In the genomic region with DNA sequence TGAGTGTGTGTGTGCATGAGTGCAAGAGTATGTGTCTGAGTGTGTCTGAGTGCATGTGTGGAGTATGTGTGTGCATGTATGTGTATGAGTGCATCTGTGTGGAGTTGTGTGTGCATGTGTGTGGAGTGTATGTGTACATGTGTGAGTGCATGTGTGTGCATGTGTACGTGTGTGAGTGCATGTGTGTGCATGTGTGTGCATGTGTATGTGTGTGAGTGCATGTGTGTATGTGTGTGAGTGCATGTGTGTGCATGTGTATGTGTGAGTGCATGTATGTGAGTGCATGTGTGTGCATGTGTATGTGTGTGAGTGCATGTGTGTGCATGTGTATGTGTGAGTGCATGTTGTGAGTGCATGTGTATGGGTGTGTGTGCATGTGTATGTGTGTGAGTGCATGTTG, we compare ENCODE assay signal across 31 cellular contexts. TPM values are rescaled to one million over a fixed set of nuclear protein-coding genes. Genes with fewer than 3 reads are reported as not detected.
"Had no signal": no experiment of that assay in that cellular context is flagged by ENCODE, and none has a peak within 500 bp of the region (broad histone marks: within the 10 kb centered on the region; RNA-seq: fewer than 3 reads in every experiment).

No MANE protein-coding gene starts in this region.

- H3K4me1 ChIP-seq: stomach, testis, thyroid gland, vagina had no signal

- FAIRE-seq: islet of Langerhans, kidney had no signal

- H3K27ac ChIP-seq: left lung, lower lobe of right lung, ovary, right atrium auricular region, skin epidermis, stomach, testis, thyroid gland, upper lobe of left lung, vagina had no signal

- H3K4me1 Mint-ChIP-seq: mesothelial cell of epicardium had no signal

- H3K9me3 Mint-ChIP-seq: immature natural killer cell, mesothelial cell of epicardium, natural killer cell, nephron progenitor cell had no signal

- H3K27me3 ChIP-seq: left lung, ovary, right atrium auricular region, stomach, testis, thyroid gland, upper lobe of left lung, vagina had no signal

- H3K36me3 Mint-ChIP-seq: mesothelial cell of epicardium, naive B cell, natural killer cell had no signal

- DNase-seq: hypothalamus; immature natural killer cell; kidney; left colon; left lung; lower lobe of right lung; mammary epithelial cell; mesendoderm; naive B cell; natural killer cell; nephron progenitor cell; ovary; stimulated activated CD4-positive, alpha-beta T cell treated with anti-CD3 and anti-CD28 coated beads, Interleukin-12 subunit alpha, Interleukin-12 subunit beta, amount 100 ng/mL, for 4 hours; stimulated activated CD4-positive, alpha-beta T cell treated with anti-CD3 and anti-CD28 coated beads, Interleukin-15, amount 100 ng/mL, for 24 hours; stimulated activated CD4-positive, alpha-beta T cell treated with anti-CD3 and anti-CD28 coated beads, Interleukin-2, amount 100 ng/mL, for 24 hours; stimulated activated CD4-positive, alpha-beta T cell treated with anti-CD3 and anti-CD28 coated beads, Interleukin-4, amount 100 ng/mL, for 1 hour; stimulated activated naive B cell treated with anti-CD40 and anti-IgM and Interleukin-4, amounts not matched to agents 10 μg/mL and 1 μg/mL and 100 μg/mL, for 72 hours; stimulated activated naive CD8-positive, alpha-beta T cell treated with anti-CD3 and anti-CD28 coated beads, Interleukin-15, Interleukin-2, amounts not matched to agents 100 U/mL and 50 U/mL, for 24 hours; stomach; testis; thyroid gland; upper lobe of left lung had no signal

- ATAC-seq: left colon; left lung; lower lobe of right lung; natural killer cell; sciatic nerve; stimulated activated naive B cell treated with anti-CD40 and anti-IgM and Interleukin-4, amounts not matched to agents 10 μg/mL and 1 μg/mL and 100 μg/mL, for 72 hours; stimulated activated naive CD8-positive, alpha-beta T cell treated with anti-CD3 and anti-CD28 coated beads, Interleukin-15, Interleukin-2, amounts not matched to agents 100 U/mL and 50 U/mL, for 24 hours had no signal

- H3K9me3 ChIP-seq: left lung, lower lobe of right lung, ovary, right atrium auricular region, stomach, testis, thyroid gland, upper lobe of left lung, vagina had no signal

- H3K27me3 Mint-ChIP-seq: naive B cell had no signal

- H3K36me3 ChIP-seq: left lung, lower lobe of right lung, ovary, right atrium auricular region, stomach, thyroid gland, upper lobe of left lung, vagina had no signal

- H3K4me3 Mint-ChIP-seq: immature natural killer cell; mesothelial cell of epicardium; naive B cell; natural killer cell; nephron progenitor cell; stimulated activated naive B cell treated with anti-CD40 and anti-IgM and Interleukin-4, amounts not matched to agents 10 μg/mL and 1 μg/mL and 100 μg/mL, for 72 hours had no signal

- H3K27ac Mint-ChIP-seq: immature natural killer cell; mesothelial cell of epicardium; naive B cell; natural killer cell; nephron progenitor cell; progenitor cell of endocrine pancreas; stimulated activated naive B cell treated with anti-CD40 and anti-IgM and Interleukin-4, amounts not matched to agents 10 μg/mL and 1 μg/mL and 100 μg/mL, for 72 hours had no signal

- H3K4me3 ChIP-seq: left lung, lower lobe of right lung, ovary, right atrium auricular region, skin epidermis, stomach, testis, thyroid gland, upper lobe of left lung, vagina had no signal

RNA-seq across cellular contexts. Expression of a gene that starts 23.7 kb away (rescaled TPM):
- total RNA-seq: mammary epithelial cell, pulmonary artery endothelial cell, renal cortical epithelial cell had no signal
